ENCODE assay signal across 8 cellular contexts in the genomic region with DNA sequence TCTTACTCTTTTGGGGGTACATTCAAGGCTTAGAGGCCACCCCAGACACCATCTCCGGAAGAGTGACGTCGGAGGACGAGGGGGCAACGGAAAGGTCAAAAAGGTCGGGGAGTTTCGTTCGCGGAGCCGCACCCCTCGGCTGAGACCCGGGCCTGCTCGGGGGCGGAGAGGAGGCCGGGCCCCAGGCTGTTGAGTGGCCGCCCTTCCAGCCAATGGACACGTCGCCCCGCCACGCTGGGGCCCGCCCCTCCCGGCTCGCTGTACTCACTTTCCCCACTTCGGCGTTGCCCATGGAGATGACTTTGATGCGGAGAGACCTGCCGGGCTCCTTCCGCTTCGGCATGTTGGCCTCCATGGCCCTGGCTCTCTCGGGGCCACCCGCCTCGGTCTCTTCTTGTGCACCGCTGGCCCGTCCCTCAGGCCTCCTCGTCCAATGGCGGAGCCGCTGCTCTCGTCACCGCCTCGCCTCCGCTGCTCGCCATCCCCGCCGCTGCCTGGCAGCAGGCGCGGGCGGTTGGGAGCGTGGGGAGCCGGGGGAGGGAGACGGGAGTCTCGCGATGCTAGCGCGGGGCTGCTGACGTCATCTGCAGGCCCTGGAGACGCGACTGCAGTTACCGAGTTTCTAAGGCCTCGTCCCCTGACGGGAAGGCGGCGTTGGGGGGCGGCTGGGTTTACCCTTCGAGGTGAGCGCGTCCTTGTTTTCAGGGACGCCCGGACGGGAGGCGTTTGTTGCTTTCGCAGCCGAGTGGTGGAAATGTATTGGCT. TPM values are rescaled to one million over a fixed set of nuclear protein-coding genes. Genes with fewer than 3 reads are reported as not detected.
DNase-seq lines count a peak whose midpoint lies in the region; ATAC-seq, FAIRE-seq and TF ChIP-seq lines count a peak whose summit lies in the region.

DNAJC27 (minus strand) TSS at position 406 of the 765 bp plus-strand sequence; CDS start at position 355, 51 bp downstream.

- no peak for FAIRE-seq in H54 (lab: Jason Lieb, UNC)

- POLR2A ChIA-PET in RWPE1 (lab: Yijun Ruan, JAX; ENCODE audit: low non-redundant PET), result no interaction called here

- TF ChIP-seq POLR2A in H54 (IDR thresholded peaks at IDR 0.05; ENCODE audit: low read depth, low read length), result peak; percentile 87

- no peaks in the 10 kb centered on the region for H3K36me3 Mint-ChIP-seq in natural killer cell

- H3K27ac Mint-ChIP-seq in natural killer cell, result peak within 1 kb of the TSS; percentile 100

- ATAC-seq in natural killer cell, result peak; percentile 86 to 96 (median 87)

- no peaks in the 10 kb centered on the region for H3K27me3 Mint-ChIP-seq in natural killer cell (ENCODE audit: low read depth in 2 of 2)

- peak; percentile 99 for DNase-seq in ELF-1 (ENCODE audit: low read depth, low spot score)
- peak; percentile 94 for DNase-seq in H54 (ENCODE audit: insufficient read length, low spot score)
- peak; percentile 96 for DNase-seq in LoVo (ENCODE audit: low spot score)
- peak; percentile 99 for DNase-seq in RWPE1 (ENCODE audit: low spot score)
- DNase-seq in activated T-helper 9 cell treated with anti-CD3 and anti-CD28 coated beads, Interleukin-2, amount 50 U/mL, for 16 hours (ENCODE audit: low read depth), result peak; percentile 96
- peak; percentile 97 for DNase-seq in fibroblast of peridontal ligament (ENCODE audit: extremely low read depth)
- DNase-seq in natural killer cell, result peak; percentile 98
- peak; percentile 97 to 100 (median 100) for DNase-seq in stimulated activated naive CD4-positive, alpha-beta T cell (lab: John Stamatoyannopoulos, UW)

- intact Hi-C loops in natural killer cell (cut with micrococcal nuclease), result loop anchor here (2.0 to 10.0 kb wide), 4 partner anchors 71 to 1376 kb away; partner anchors contain the start of genes ADGRF3, ASXL2, CENPO and EFR3B

- TF ChIP-seq CTCF in RWPE1 (conservative IDR thresholded peaks at IDR 0.05; ENCODE audit: low read depth) (no peak), natural killer cell (IDR thresholded peaks at IDR 0.05) (no peak)

- peaks cover 20 to 24% of the 10 kb centered on the region in 2 donors for H3K4me1 Mint-ChIP-seq in natural killer cell

- peak within 1 kb of the TSS; percentile 94 for H3K27ac ChIP-seq in RWPE1

- CTCF ChIA-PET in RWPE1 (lab: Yijun Ruan, JAX), result interaction anchor here (1.6 kb wide), 1 partner anchor 158 kb away, joined by 9 read pairs; no protein-coding TSS in a partner anchor

- H3K9me3 Mint-ChIP-seq in natural killer cell, result no peaks in the 10 kb centered on the region

- H3K4me3 Mint-ChIP-seq in natural killer cell, result peak within 1 kb of the TSS; percentile 98

RNA-seq across cellular contexts. Expression of gene DNAJC27, which starts in this region (rescaled TPM):
- total RNA-seq in natural killer cell, result 10 to 100 TPM; 14.1 to 19.7 (median 16.6) TPM

Comparison
In these comparisons a context has a peak if more than half of its experiments do, and no peak if none do; other contexts are left out.
1. Peak in every context shown above with its lines: DNase-seq, ATAC-seq and H3K27ac ChIP-seq.